24 cellular contexts compared by ENCODE assay signal in genomic region chr2:137977790-137978189, GRCh38. TPM values are rescaled to one million over a fixed set of nuclear protein-coding genes. Genes with fewer than 3 reads are reported as not detected.
"Had no signal": no experiment of that assay in that cellular context is flagged by ENCODE, and none has a peak within 500 bp of the region (broad histone marks: within the 10 kb centered on the region; RNA-seq: fewer than 3 reads in every experiment).

No MANE protein-coding gene starts in this region.

- FAIRE-seq: HTR-8/SVneo had no signal

- ATAC-seq: Panc1, PC-3, T-cell had no signal

- H3K9ac ChIP-seq: SK-N-SH had no signal

- H3K27ac ChIP-seq: HL-60, RWPE1 had no signal

- H3K4me2 ChIP-seq: SK-N-SH had no signal

- DNase-seq: KBM-7, MV-4-11, NCI-H1048, NCI-H1105 treated with DMSO at 0.1 percent for 48 hours, NCI-H1417 treated with DMSO at 0.1 percent for 48 hours, NCI-H146, NCI-H1694 treated with DMSO at 0.1 percent for 48 hours, NCI-H1930, NCI-H2081, NCI-H2171, NCI-H226, NCI-H446, NCI-H510A, NCI-H526, PC-3, SHP77, SK-N-SH, SW 1271, T-cell had no signal

- H3K9me3 ChIP-seq: SK-N-SH had no signal

RNA-seq across cellular contexts. Expression of gene HNMT, which starts 13.5 kb away (rescaled TPM):
- total RNA-seq: OCI-LY7 had no signal
